12 cellular contexts compared by ENCODE assay signal in genomic region chr2:190540048-190540447, GRCh38.
"Had no signal": no experiment of that assay in that cellular context is flagged by ENCODE, and none has a peak within 500 bp of the region (broad histone marks: within the 10 kb centered on the region; RNA-seq: fewer than 3 reads in every experiment).

No MANE protein-coding gene starts in this region.

- H3K36me3 ChIP-seq: pancreas, suprapubic skin had no signal

- H3K27ac Mint-ChIP-seq: activated CD4-positive, alpha-beta memory T cell treated with anti-CD3 and anti-CD28 coated beads, Interleukin-2, amount 10 ng/mL, durations not matched to agents 7 days and 5 days; type B pancreatic cell had no signal

- H3K27ac ChIP-seq: coronary artery, pancreas, suprapubic skin had no signal

- H3K4me1 ChIP-seq: pancreas had no signal

- ATAC-seq: pancreas had no signal

- H3K27me3 Mint-ChIP-seq: activated CD4-positive, alpha-beta memory T cell treated with anti-CD3 and anti-CD28 coated beads, Interleukin-2, amount 10 ng/mL, durations not matched to agents 7 days and 5 days; type B pancreatic cell had no signal

- H3K4me3 ChIP-seq: coronary artery, pancreas, suprapubic skin had no signal

- H3K9me3 ChIP-seq: pancreas had no signal

- FAIRE-seq: pancreas had no signal

- H3K27me3 ChIP-seq: pancreas, suprapubic skin had no signal

- H3K4me3 Mint-ChIP-seq: activated CD4-positive, alpha-beta memory T cell treated with anti-CD3 and anti-CD28 coated beads, Interleukin-2, amount 10 ng/mL, durations not matched to agents 7 days and 5 days; type B pancreatic cell had no signal

- DNase-seq: activated CD4-positive, alpha-beta memory T cell treated with anti-CD3 and anti-CD28 coated beads, Interleukin-2, amount 10 ng/mL, durations not matched to agents 7 days and 5 days; caudate nucleus; effector CD8-positive, alpha-beta T cell; hypothalamus; kidney glomerular epithelial cell; pancreas; stimulated activated CD4-positive, alpha-beta T cell treated with anti-CD3 and anti-CD28 coated beads, Interleukin-12 subunit alpha, Interleukin-12 subunit beta, amount 100 ng/mL, for 4 hours; stimulated activated naive CD4-positive, alpha-beta T cell treated with Interleukin-2 at 50 U/mL for 16 hours; T-helper 9 cell had no signal
